ENCODE assay signal across 8 cellular contexts in genomic region chr5:128844354-128844923, GRCh38.
DNase-seq lines count a peak whose midpoint lies in the region; ATAC-seq and TF ChIP-seq lines count a peak whose summit lies in the region.

No MANE protein-coding gene starts in this region.

- no peak overlapping the region for H3K4me3 ChIP-seq in AG04450 (ENCODE audit: low read depth, low read length)
- no peak overlapping the region for H3K4me3 ChIP-seq in adrenal gland
- no peak overlapping the region for H3K4me3 ChIP-seq in vagina
- H3K4me3 ChIP-seq in aorta (ENCODE audit: low read length in 2 of 2): no peak overlapping the region

- H3K27ac ChIP-seq in AG04450 (ENCODE audit: low read depth, low read length) (no peak overlapping the region), adrenal gland (no peak overlapping the region), vagina (no peak overlapping the region), aorta (ENCODE audit: low read depth in 1 of 2, low read length in 2 of 2) (no peak overlapping the region)

- intact Hi-C loops in adrenal gland (cut with DNase I) (no loop called here), vagina (cut with DNase I) (no loop called here), aorta (cut with DNase I) (loop anchor here in 1 of 2 donors (10.0 kb wide), 1 partner anchor 180 kb away; no protein-coding TSS in a partner anchor)

- H3K36me3 ChIP-seq in adrenal gland (replicated peaks in 1 of 2) (no peaks in the 10 kb centered on the region), vagina (no peaks in the 10 kb centered on the region), aorta (ENCODE audit: control insufficient read depth in 1 of 2, insufficient read depth in 2 of 2, low read length in 1 of 2) (no peaks in the 10 kb centered on the region)

- no peaks in the 10 kb centered on the region for H3K27me3 ChIP-seq in AG04450 (ENCODE audit: control insufficient read depth, insufficient read depth, low read length)
- H3K27me3 ChIP-seq in adrenal gland: no peaks in the 10 kb centered on the region
- no peaks in the 10 kb centered on the region for H3K27me3 ChIP-seq in vagina
- no peaks in the 10 kb centered on the region for H3K27me3 ChIP-seq in aorta (ENCODE audit: control insufficient read depth in 1 of 2, insufficient read depth in 2 of 2, low read length in 1 of 2)

- H3K9me3 ChIP-seq in AG04450 (ENCODE audit: control insufficient read depth, insufficient read depth, low read length) (no peaks in the 10 kb centered on the region), adrenal gland (replicated peaks in 1 of 3) (no peaks in the 10 kb centered on the region), vagina (no peaks in the 10 kb centered on the region), aorta (ENCODE audit: control insufficient read depth, low read length) (no peaks in the 10 kb centered on the region)

- 18 to 38% (median 30%) methylated on average over 2 of the region's 2 CpGs for WGBS in adrenal gland, 4 donors
- 31 to 35% methylated on average over 2 of the region's 2 CpGs for WGBS in aorta, 2 donors

- CTCF ChIA-PET in AG04450 (lab: Charles Lee): interaction anchor here (0.6 to 1.9 kb wide), 6 partner anchors 9 to 632 kb away, joined by 3 to 5 read pairs (median 3); no protein-coding TSS in a partner anchor

- TF ChIP-seq POLR2A in adrenal gland (IDR thresholded peaks at IDR 0.05) (no peak), vagina (IDR thresholded peaks at IDR 0.05) (no peak)

- POLR2A ChIA-PET in AG04450 (lab: Yijun Ruan, JAX): no interaction called here

- peak; percentile 27 for TF ChIP-seq CTCF in AG04450 (IDR thresholded peaks at IDR 0.05; ENCODE audit: low read depth, low read length)
- TF ChIP-seq CTCF in adrenal gland (IDR thresholded peaks at IDR 0.05): peak in 5 of 6 experiments; percentile 21 to 47 (median 37)
- TF ChIP-seq CTCF in vagina (IDR thresholded peaks at IDR 0.05): peak in 1 of 3 experiments; percentile 21

- DNase-seq in AG04450 (ENCODE audit: low read depth, low spot score) (no peak), HS-5 (ENCODE audit: low read depth) (peak; percentile 26), adrenal gland (no peak), iris pigment epithelial cell (ENCODE audit: low read depth) (peak; percentile 46), cerebellar nuclear complex (lab: John Stamatoyannopoulos, UW) (no peak), vagina (ENCODE audit: extremely low spot score in 2 of 2) (no peak), aorta (no peak)
- DNase-seq in stimulated activated CD4-positive, alpha-beta T cell treated with anti-CD3 and anti-CD28 coated beads, Interleukin-1b, Interleukin-23, amount 100 ng/mL, for 48 hours: no peak

- H3K4me1 ChIP-seq in adrenal gland (replicated peaks in 1 of 2): no peaks in the 10 kb centered on the region
- no peaks in the 10 kb centered on the region for H3K4me1 ChIP-seq in vagina
- H3K4me1 ChIP-seq in aorta (ENCODE audit: control insufficient read depth in 1 of 2, insufficient read depth in 2 of 2, low read length in 2 of 2): no peaks in the 10 kb centered on the region

- no peak for ATAC-seq in aorta (ENCODE audit: low FRiP score)

Comparison
In these comparisons a context has a peak if more than half of its experiments do, and no peak if none do; other contexts are left out.
1. DNase-seq: peak in HS-5 (single experiment) and iris pigment epithelial cell (single experiment); none in AG04450 (single experiment), adrenal gland (0 of 7), cerebellar nuclear complex (0 of 2), vagina (0 of 2), stimulated activated CD4-positive, alpha-beta T cell treated with anti-CD3 and anti-CD28 coated beads, Interleukin-1b, Interleukin-23, amount 100 ng/mL, for 48 hours (single experiment) and aorta (0 of 2).